In genomic region chr6:54758340-54758739, GRCh38 we compare ENCODE assay signal across 33 cellular contexts.
"Had no signal": no experiment of that assay in that cellular context is flagged by ENCODE, and none has a peak within 500 bp of the region (broad histone marks: within the 10 kb centered on the region; RNA-seq: fewer than 3 reads in every experiment).

No MANE protein-coding gene starts in this region.

- H3K4me1 Mint-ChIP-seq: activated B cell treated with CpG ODN at 0.5 μM for 24 hours; activated CD4-positive, alpha-beta T cell treated with anti-CD3 and anti-CD28 coated beads for 36 hours; activated CD8-positive, alpha-beta memory T cell treated with anti-CD3 and anti-CD28 coated beads, Interleukin-2, amount 10 ng/mL, durations not matched to agents 7 days and 5 days; naive thymus-derived CD4-positive, alpha-beta T cell; stimulated activated naive B cell treated with anti-CD40 and anti-IgM and Interleukin-4, amounts not matched to agents 10 μg/mL and 1 μg/mL and 100 μg/mL, for 72 hours; T-helper 17 cell had no signal

- H3K9me3 ChIP-seq: body of pancreas, left ventricle myocardium inferior, pancreas, psoas muscle, sigmoid colon, stomach, thyroid gland, upper lobe of right lung had no signal

- H3K27ac ChIP-seq: body of pancreas, left ventricle myocardium inferior, pancreas, psoas muscle, sigmoid colon, stomach, thyroid gland, upper lobe of right lung had no signal

- H3K36me3 ChIP-seq: left ventricle myocardium inferior, pancreas, sigmoid colon, stomach, thyroid gland, upper lobe of right lung had no signal

- H3K4me3 Mint-ChIP-seq: activated B cell treated with CpG ODN at 0.5 μM for 24 hours; activated CD4-positive, alpha-beta T cell treated with anti-CD3 and anti-CD28 coated beads for 36 hours; activated CD8-positive, alpha-beta memory T cell treated with anti-CD3 and anti-CD28 coated beads, Interleukin-2, amount 10 ng/mL, durations not matched to agents 7 days and 5 days; activated CD8-positive, alpha-beta T cell treated with anti-CD3 and anti-CD28 coated beads, Interleukin-2, amount 10 ng/mL, durations not matched to agents 7 days and 5 days; activated T-cell treated with anti-CD3 and anti-CD28 coated beads, Interleukin-2, amount 50 U/mL, for 72 hours; naive thymus-derived CD4-positive, alpha-beta T cell; stimulated activated naive B cell treated with anti-CD40 and anti-IgM and Interleukin-4, amounts not matched to agents 10 μg/mL and 1 μg/mL and 100 μg/mL, for 72 hours; T-helper 17 cell had no signal

- H3K27me3 Mint-ChIP-seq: activated B cell treated with CpG ODN at 0.5 μM for 24 hours; activated CD4-positive, alpha-beta T cell treated with anti-CD3 and anti-CD28 coated beads for 36 hours; activated CD8-positive, alpha-beta memory T cell treated with anti-CD3 and anti-CD28 coated beads, Interleukin-2, amount 10 ng/mL, durations not matched to agents 7 days and 5 days; naive thymus-derived CD4-positive, alpha-beta T cell; stimulated activated naive B cell treated with anti-CD40 and anti-IgM and Interleukin-4, amounts not matched to agents 10 μg/mL and 1 μg/mL and 100 μg/mL, for 72 hours; T-helper 17 cell had no signal

- H3K4me3 ChIP-seq: body of pancreas, left ventricle myocardium inferior, pancreas, psoas muscle, sigmoid colon, stomach, thyroid gland, upper lobe of right lung had no signal

- ATAC-seq: activated CD4-positive, alpha-beta T cell treated with anti-CD3 and anti-CD28 coated beads for 36 hours; activated CD8-positive, alpha-beta memory T cell treated with anti-CD3 and anti-CD28 coated beads, Interleukin-2, amount 10 ng/mL, durations not matched to agents 7 days and 5 days; activated CD8-positive, alpha-beta T cell treated with anti-CD3 and anti-CD28 coated beads, Interleukin-2, amount 10 ng/mL, durations not matched to agents 7 days and 5 days; activated naive CD4-positive, alpha-beta T cell treated with anti-CD3 and anti-CD28 coated beads, Interleukin-2, amount 50 U/mL, for 72 hours; activated T-cell treated with anti-CD3 and anti-CD28 coated beads, Interleukin-2, amount 50 U/mL, for 72 hours; body of pancreas; esophagus mucosa; naive thymus-derived CD4-positive, alpha-beta T cell; pancreas; psoas muscle; stimulated activated naive B cell treated with anti-CD40 and anti-IgM and Interleukin-4, amounts not matched to agents 10 μg/mL and 1 μg/mL and 100 μg/mL, for 72 hours; T-helper 17 cell; upper lobe of right lung had no signal

- DNase-seq: activated B cell treated with CpG ODN at 0.5 μM for 24 hours; activated CD4-positive, alpha-beta T cell treated with anti-CD3 and anti-CD28 coated beads for 36 hours; activated CD8-positive, alpha-beta memory T cell treated with anti-CD3 and anti-CD28 coated beads, Interleukin-2, amount 10 ng/mL, durations not matched to agents 7 days and 5 days; activated CD8-positive, alpha-beta T cell treated with anti-CD3 and anti-CD28 coated beads, Interleukin-2, amount 10 ng/mL, durations not matched to agents 7 days and 5 days; activated naive CD4-positive, alpha-beta T cell; activated T-cell treated with anti-CD3 and anti-CD28 coated beads for 4 hours; activated T-cell treated with anti-CD3 and anti-CD28 coated beads, Interleukin-2, amount 50 U/mL, for 72 hours; aorta; body of pancreas; caudate nucleus; foreskin fibroblast; head of caudate nucleus; hypothalamus; left ventricle myocardium inferior; midbrain; naive thymus-derived CD4-positive, alpha-beta T cell; nucleus accumbens; pancreas; psoas muscle; sigmoid colon; small intestine; stimulated activated CD4-positive, alpha-beta T cell treated with anti-CD3 and anti-CD28 coated beads, Interleukin-1b, Interleukin-23, amount 100 ng/mL, for 48 hours; stimulated activated CD4-positive, alpha-beta T cell treated with anti-CD3 and anti-CD28 coated beads, Interleukin-4, amount 100 ng/mL, for 4 hours; stimulated activated CD8-positive, alpha-beta memory T cell treated with anti-CD3 and anti-CD28 coated beads, Interleukin-4, amount 100 ng/mL, for 48 hours; stimulated activated naive B cell treated with anti-CD40 and anti-IgM and Interleukin-4, amounts not matched to agents 10 μg/mL and 1 μg/mL and 100 μg/mL, for 72 hours; stomach; T-helper 17 cell; T1000; thyroid gland; upper lobe of right lung had no signal

- H3K9me3 Mint-ChIP-seq: stimulated activated naive B cell treated with anti-CD40 and anti-IgM and Interleukin-4, amounts not matched to agents 10 μg/mL and 1 μg/mL and 100 μg/mL, for 72 hours had no signal

- H3K27me3 ChIP-seq: body of pancreas, pancreas, sigmoid colon, stomach, thyroid gland, upper lobe of right lung had no signal

- FAIRE-seq: endothelial cell of umbilical vein, pancreas, small intestine had no signal

- H3K4me1 ChIP-seq: body of pancreas, left ventricle myocardium inferior, pancreas, psoas muscle, sigmoid colon, stomach, thyroid gland, upper lobe of right lung had no signal

- H3K36me3 Mint-ChIP-seq: activated CD8-positive, alpha-beta memory T cell treated with anti-CD3 and anti-CD28 coated beads, Interleukin-2, amount 10 ng/mL, durations not matched to agents 7 days and 5 days; activated naive CD4-positive, alpha-beta T cell treated with anti-CD3 and anti-CD28 coated beads, Interleukin-2, amount 50 U/mL, for 72 hours; naive thymus-derived CD4-positive, alpha-beta T cell; stimulated activated naive B cell treated with anti-CD40 and anti-IgM and Interleukin-4, amounts not matched to agents 10 μg/mL and 1 μg/mL and 100 μg/mL, for 72 hours had no signal

- H3K27ac Mint-ChIP-seq: activated B cell treated with CpG ODN at 0.5 μM for 24 hours; activated CD4-positive, alpha-beta T cell treated with anti-CD3 and anti-CD28 coated beads for 36 hours; activated CD8-positive, alpha-beta memory T cell treated with anti-CD3 and anti-CD28 coated beads, Interleukin-2, amount 10 ng/mL, durations not matched to agents 7 days and 5 days; activated CD8-positive, alpha-beta T cell treated with anti-CD3 and anti-CD28 coated beads, Interleukin-2, amount 10 ng/mL, durations not matched to agents 7 days and 5 days; activated naive CD4-positive, alpha-beta T cell treated with anti-CD3 and anti-CD28 coated beads, Interleukin-2, amount 50 U/mL, for 72 hours; activated T-cell treated with anti-CD3 and anti-CD28 coated beads, Interleukin-2, amount 50 U/mL, for 72 hours; naive thymus-derived CD4-positive, alpha-beta T cell; stimulated activated naive B cell treated with anti-CD40 and anti-IgM and Interleukin-4, amounts not matched to agents 10 μg/mL and 1 μg/mL and 100 μg/mL, for 72 hours; T-helper 17 cell had no signal
